In the genomic region with DNA sequence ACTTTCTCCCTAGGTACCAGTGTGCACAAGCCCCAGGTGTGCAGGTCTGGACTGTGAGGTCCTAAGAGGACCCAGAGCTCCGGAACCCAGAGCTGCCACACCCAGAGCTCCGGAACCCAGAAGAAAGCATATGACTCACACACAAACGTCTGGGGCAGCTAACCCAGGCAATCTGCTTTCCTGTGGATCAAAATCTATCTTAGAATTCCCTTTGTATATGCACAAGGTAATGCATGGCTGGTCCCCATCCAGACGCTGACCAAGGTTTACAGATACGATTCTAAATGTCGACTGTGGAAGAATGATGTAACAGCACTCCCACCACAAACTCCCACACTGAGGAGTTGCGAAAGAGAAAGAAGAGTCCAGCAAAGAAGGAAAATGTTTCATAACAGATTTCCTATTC, we compare ENCODE assay signal across 17 cellular contexts. TPM values are rescaled to one million over a fixed set of nuclear protein-coding genes. Genes with fewer than 3 reads are reported as not detected.
DNase-seq lines count a peak whose midpoint lies in the region; ATAC-seq and TF ChIP-seq lines count a peak whose summit lies in the region.
"Had no signal": no experiment of that assay in that cellular context is flagged by ENCODE, and none has a peak within 500 bp of the region (broad histone marks: within the 10 kb centered on the region; RNA-seq: fewer than 3 reads in every experiment).

No MANE protein-coding gene starts in this region.

- H3K27ac Mint-ChIP-seq in nephron, result peak overlapping the region in 2 of 3 experiments; percentile 36 to 50
- no peak overlapping the region for H3K27ac Mint-ChIP-seq in activated CD4-positive, alpha-beta T cell treated with anti-CD3 and anti-CD28 coated beads, Interleukin-2, amount 10 ng/mL, durations not matched to agents 7 days and 5 days
- H3K27ac Mint-ChIP-seq: CD8-positive, alpha-beta memory T cell; effector memory CD8-positive, alpha-beta T cell; stimulated activated naive CD8-positive, alpha-beta T cell treated with anti-CD3 and anti-CD28 coated beads, Interleukin-15, Interleukin-2, amounts not matched to agents 100 ng/mL and 50 ng/mL, for 24 hours had no signal

- no peaks in the 10 kb centered on the region for H3K36me3 ChIP-seq in mucosa of descending colon (ENCODE audit: low read depth)
- H3K36me3 ChIP-seq: adrenal gland, prostate gland had no signal

- ATAC-seq in HG03097 (IDR thresholded peaks at IDR 0.05; ENCODE audit: low FRiP score, unreplicated experiment), result no peak
- no peak for ATAC-seq in GM19452 (IDR thresholded peaks at IDR 0.05; ENCODE audit: unreplicated experiment)
- no peak for ATAC-seq in mucosa of descending colon
- ATAC-seq: effector memory CD8-positive, alpha-beta T cell had no signal

- CTCF ChIA-PET in activated CD4-positive, alpha-beta T cell treated with anti-CD3 and anti-CD28 coated beads, Interleukin-2, amount 10 ng/mL, durations not matched to agents 7 days and 5 days (lab: Charles Lee), result no interaction called here

- no peaks in the 10 kb centered on the region for H3K9me3 ChIP-seq in mucosa of descending colon
- H3K9me3 ChIP-seq: adrenal gland, prostate gland had no signal

- POLR2A ChIA-PET in activated CD4-positive, alpha-beta T cell treated with anti-CD3 and anti-CD28 coated beads, Interleukin-2, amount 10 ng/mL, durations not matched to agents 7 days and 5 days (lab: Charles Lee), result no interaction called here

- TF ChIP-seq CTCF in epithelial cell of proximal tubule (conservative IDR thresholded peaks at IDR 0.05; ENCODE audit: low read depth, low read length), result no peak
- no peak for TF ChIP-seq CTCF in nephron (IDR thresholded peaks at IDR 0.05; ENCODE audit: unreplicated experiment in 3 of 3)
- TF ChIP-seq CTCF in mucosa of descending colon (IDR thresholded peaks at IDR 0.05), result no peak

- no peaks in the 10 kb centered on the region for H3K9me3 Mint-ChIP-seq in nephron
- H3K9me3 Mint-ChIP-seq in activated CD4-positive, alpha-beta T cell treated with anti-CD3 and anti-CD28 coated beads, Interleukin-2, amount 10 ng/mL, durations not matched to agents 7 days and 5 days, result no peaks in the 10 kb centered on the region
- H3K9me3 Mint-ChIP-seq: CD8-positive, alpha-beta memory T cell; effector memory CD8-positive, alpha-beta T cell; stimulated activated naive CD8-positive, alpha-beta T cell treated with anti-CD3 and anti-CD28 coated beads, Interleukin-15, Interleukin-2, amounts not matched to agents 100 ng/mL and 50 ng/mL, for 24 hours had no signal

- H3K36me3 Mint-ChIP-seq in nephron (ENCODE audit: low read depth), result no peaks in the 10 kb centered on the region
- no peaks in the 10 kb centered on the region for H3K36me3 Mint-ChIP-seq in activated CD4-positive, alpha-beta T cell treated with anti-CD3 and anti-CD28 coated beads, Interleukin-2, amount 10 ng/mL, durations not matched to agents 7 days and 5 days (ENCODE audit: low read depth)
- H3K36me3 Mint-ChIP-seq: CD8-positive, alpha-beta memory T cell had no signal

- intact Hi-C loops in mucosa of descending colon (cut with DNase I, micrococcal nuclease), result no loop called here

- H3K4me3 Mint-ChIP-seq in nephron, result peak overlapping the region in 1 of 3 experiments; percentile 8
- H3K4me3 Mint-ChIP-seq in activated CD4-positive, alpha-beta T cell treated with anti-CD3 and anti-CD28 coated beads, Interleukin-2, amount 10 ng/mL, durations not matched to agents 7 days and 5 days, result no peak overlapping the region
- H3K4me3 Mint-ChIP-seq: CD8-positive, alpha-beta memory T cell; effector memory CD8-positive, alpha-beta T cell; stimulated activated naive CD8-positive, alpha-beta T cell treated with anti-CD3 and anti-CD28 coated beads, Interleukin-15, Interleukin-2, amounts not matched to agents 100 ng/mL and 50 ng/mL, for 24 hours had no signal

- no peaks in the 10 kb centered on the region for H3K4me1 ChIP-seq in mucosa of descending colon (ENCODE audit: low read depth)
- H3K4me1 ChIP-seq: adrenal gland, prostate gland had no signal

- H3K4me3 ChIP-seq in epithelial cell of proximal tubule (ENCODE audit: low read depth, low read length), result no peak overlapping the region
- H3K4me3 ChIP-seq in mucosa of descending colon, result no peak overlapping the region
- H3K4me3 ChIP-seq: adrenal gland, prostate gland had no signal

- DNase-seq in GM03348 (ENCODE audit: low spot score) (peak; percentile 19), NOMO-1 treated with DMSO at 0.1 percent for 48 hours (lab: John Stamatoyannopoulos, UW; ENCODE audit: unreplicated experiment) (peak; percentile 58), epithelial cell of proximal tubule (ENCODE audit: low read depth) (peak; percentile 26), mucosa of descending colon (no peak)
- DNase-seq in activated CD4-positive, alpha-beta T cell treated with anti-CD3 and anti-CD28 coated beads, Interleukin-2, amount 10 ng/mL, durations not matched to agents 7 days and 5 days, result no peak
- DNase-seq: adrenal gland; CD8-positive, alpha-beta memory T cell; effector memory CD8-positive, alpha-beta T cell; NCI-H1694 treated with DMSO at 0.1 percent for 48 hours; stimulated activated CD4-positive, alpha-beta T cell treated with anti-CD3 and anti-CD28 coated beads, Interleukin-4, amount 100 ng/mL, for 4 hours had no signal

- no peaks in the 10 kb centered on the region for H3K27me3 Mint-ChIP-seq in nephron (ENCODE audit: low read depth)
- H3K27me3 Mint-ChIP-seq in activated CD4-positive, alpha-beta T cell treated with anti-CD3 and anti-CD28 coated beads, Interleukin-2, amount 10 ng/mL, durations not matched to agents 7 days and 5 days, result no peaks in the 10 kb centered on the region
- H3K27me3 Mint-ChIP-seq: effector memory CD8-positive, alpha-beta T cell; stimulated activated naive CD8-positive, alpha-beta T cell treated with anti-CD3 and anti-CD28 coated beads, Interleukin-15, Interleukin-2, amounts not matched to agents 100 ng/mL and 50 ng/mL, for 24 hours had no signal

- peaks cover 8% of the 10 kb centered on the region for H3K4me1 Mint-ChIP-seq in nephron
- no peaks in the 10 kb centered on the region for H3K4me1 Mint-ChIP-seq in activated CD4-positive, alpha-beta T cell treated with anti-CD3 and anti-CD28 coated beads, Interleukin-2, amount 10 ng/mL, durations not matched to agents 7 days and 5 days
- H3K4me1 Mint-ChIP-seq: CD8-positive, alpha-beta memory T cell had no signal

RNA-seq across cellular contexts. Expression of a gene that starts 15.7 kb away (rescaled TPM):
- total RNA-seq in epithelial cell of proximal tubule, result not detected in 2 replicates
- not detected for total RNA-seq in activated CD4-positive, alpha-beta T cell treated with anti-CD3 and anti-CD28 coated beads, Interleukin-2, amount 10 ng/mL, durations not matched to agents 7 days and 5 days
- total RNA-seq in mucosa of descending colon, result 1 to 10 TPM in 1 of 3 donors, under 1 TPM in 1, not detected in 1; 0.19 to 1.3 TPM
- total RNA-seq: CD8-positive, alpha-beta memory T cell; mesenteric fat pad; OCI-LY7 had no signal

Comparison
In these comparisons a context has a peak if more than half of its experiments do, and no peak if none do; other contexts are left out.
1. DNase-seq: peak in GM03348 (single experiment), NOMO-1 treated with DMSO at 0.1 percent for 48 hours (single experiment) and epithelial cell of proximal tubule (single experiment); none in activated CD4-positive, alpha-beta T cell treated with anti-CD3 and anti-CD28 coated beads, Interleukin-2, amount 10 ng/mL, durations not matched to agents 7 days and 5 days (single experiment) and mucosa of descending colon (0 of 3).